13 cellular contexts compared by ENCODE assay signal in the genomic region with DNA sequence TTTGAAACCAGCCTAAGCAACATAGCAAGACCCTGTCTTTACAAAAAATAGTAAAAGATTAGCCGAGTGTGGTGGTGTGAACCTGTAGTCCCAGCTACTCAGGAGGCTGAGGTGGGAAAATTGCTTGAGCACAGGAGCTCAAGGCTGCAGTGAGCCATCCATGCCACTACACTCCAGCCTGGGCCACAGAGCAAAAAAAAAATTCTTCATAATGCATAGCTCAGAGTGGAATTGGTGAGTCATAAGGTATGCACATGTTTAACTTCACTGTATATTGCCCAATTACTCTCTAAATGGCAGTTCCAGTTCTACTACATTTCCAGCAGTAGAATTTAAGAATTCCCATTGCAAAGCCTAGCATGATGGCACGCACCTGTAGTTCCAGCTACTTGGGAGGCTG. TPM values are rescaled to one million over a fixed set of nuclear protein-coding genes. Genes with fewer than 3 reads are reported as not detected.
DNase-seq lines count a peak whose midpoint lies in the region; ATAC-seq and TF ChIP-seq lines count a peak whose summit lies in the region.
"Had no signal": no experiment of that assay in that cellular context is flagged by ENCODE, and none has a peak within 500 bp of the region (broad histone marks: within the 10 kb centered on the region; RNA-seq: fewer than 3 reads in every experiment).

No MANE protein-coding gene starts in this region.

- 82% methylated on average over 2 of the region's 2 CpGs for WGBS in mesenchymal stem cell
- WGBS in spleen, 5 donors, result 89 to 98% (median 91%) methylated on average over 2 of the region's 2 CpGs

- H3K27ac ChIP-seq in mesenchymal stem cell (ENCODE audit: low read length, poor library complexity, severe bottlenecking) (no peak overlapping the region), spleen (no peak overlapping the region), GM23338 (ENCODE audit: low read depth) (no peak overlapping the region)
- H3K27ac ChIP-seq: KMS-11, vagina had no signal

- H3K4me3 ChIP-seq in mesenchymal stem cell (ENCODE audit: insufficient read depth in 1 of 2, low read depth in 1 of 2, low read length in 2 of 2) (no peak overlapping the region), spleen (no peak overlapping the region), GM23338 (no peak overlapping the region)
- H3K4me3 ChIP-seq: skin epidermis, vagina had no signal

- H4K8ac ChIP-seq in mesenchymal stem cell (ENCODE audit: low read length), result no peak overlapping the region

- no peak overlapping the region for H3K23ac ChIP-seq in mesenchymal stem cell (ENCODE audit: low read length in 2 of 2)

- H4K20me1 ChIP-seq in GM23338 (replicated peaks; ENCODE audit: insufficient read depth), result no peaks in the 10 kb centered on the region

- H3K9ac ChIP-seq in mesenchymal stem cell (ENCODE audit: low read length), result no peak overlapping the region
- H3K9ac ChIP-seq: KMS-11 had no signal

- H3K14ac ChIP-seq in mesenchymal stem cell (ENCODE audit: low read length in 2 of 2), result no peak overlapping the region

- H3K18ac ChIP-seq in mesenchymal stem cell (ENCODE audit: low read depth in 1 of 2, low read length in 2 of 2), result no peak overlapping the region

- H3K9me2 ChIP-seq in GM23338 (ENCODE audit: insufficient read depth), result no peaks in the 10 kb centered on the region

- H3K4me2 ChIP-seq in mesenchymal stem cell (ENCODE audit: low read length, poor library complexity, severe bottlenecking) (no peak overlapping the region), GM23338 (no peak overlapping the region)
- H3K4me2 ChIP-seq: KMS-11 had no signal

- H2AFZ ChIP-seq in mesenchymal stem cell (ENCODE audit: low read depth, low read length) (no peak overlapping the region), GM23338 (no peak overlapping the region; the same call in 1 of the 2 replicates)

- TF ChIP-seq CTCF in spleen (IDR thresholded peaks at IDR 0.05 in 8 of 11, conservative IDR thresholded peaks at IDR 0.05 in 3 of 11) (no peak), GM23338 (conservative IDR thresholded peaks at IDR 0.05; ENCODE audit: low read depth in 2 of 2) (no peak)

- H3K4me1 ChIP-seq in mesenchymal stem cell (ENCODE audit: control insufficient read depth, insufficient read depth, low read depth, low read length), result no peaks in the 10 kb centered on the region
- H3K4me1 ChIP-seq in spleen, result peaks cover 3 to 19% (median 16%) of the 10 kb centered on the region in 6 donors
- H3K4me1 ChIP-seq in GM23338 (ENCODE audit: insufficient read depth), result no peaks in the 10 kb centered on the region
- H3K4me1 ChIP-seq: vagina had no signal

- no peak overlapping the region for H4K91ac ChIP-seq in mesenchymal stem cell (ENCODE audit: low read length)

- no peaks in the 10 kb centered on the region for H3F3A ChIP-seq in GM23338 (replicated peaks; ENCODE audit: low read depth)

- no peak overlapping the region for H2BK15ac ChIP-seq in mesenchymal stem cell (ENCODE audit: low read depth, poor library complexity, severe bottlenecking)

- no peaks in the 10 kb centered on the region for H3K4me1 Mint-ChIP-seq in GM23338

- H3K9me3 ChIP-seq in mesenchymal stem cell (ENCODE audit: control insufficient read depth, low read length) (no peaks in the 10 kb centered on the region), spleen (no peaks in the 10 kb centered on the region)
- H3K9me3 ChIP-seq: vagina had no signal

- peaks cover 2% of the 10 kb centered on the region for H3K27me3 Mint-ChIP-seq in GM23338 (ENCODE audit: insufficient read depth, low read depth, poor library complexity)

- no peak for TF ChIP-seq POLR2A in spleen (IDR thresholded peaks at IDR 0.05)

- no peak overlapping the region for H2AK5ac ChIP-seq in mesenchymal stem cell (ENCODE audit: low read length, severe bottlenecking)

- no peaks in the 10 kb centered on the region for H3K9me3 Mint-ChIP-seq in GM23338
- H3K9me3 Mint-ChIP-seq: immature natural killer cell had no signal

- intact Hi-C loops in spleen (cut with DNase I; ENCODE audit: low total_unique reads), result no loop called here

- H3K4me3 Mint-ChIP-seq in GM23338, result no peak overlapping the region
- H3K4me3 Mint-ChIP-seq: immature natural killer cell had no signal

- ATAC-seq in GM19035 (IDR thresholded peaks at IDR 0.05; ENCODE audit: unreplicated experiment) (no peak), GM23338 (no peak)

- H3K79me2 ChIP-seq in GM23338 (replicated peaks; ENCODE audit: insufficient read depth), result no peaks in the 10 kb centered on the region

- no peak overlapping the region for H2BK5ac ChIP-seq in mesenchymal stem cell (ENCODE audit: low read depth, low read length, poor library complexity, severe bottlenecking)

- no peak overlapping the region for H2BK120ac ChIP-seq in mesenchymal stem cell (ENCODE audit: low read depth, low read length)

- H3K27me3 ChIP-seq in mesenchymal stem cell (ENCODE audit: control insufficient read depth in 1 of 2, insufficient read depth in 1 of 2, low read length in 2 of 2), result no peaks in the 10 kb centered on the region
- no peaks in the 10 kb centered on the region for H3K27me3 ChIP-seq in spleen (replicated peaks in 1 of 7)
- no peaks in the 10 kb centered on the region for H3K27me3 ChIP-seq in GM23338 (ENCODE audit: insufficient read depth)
- H3K27me3 ChIP-seq: vagina had no signal

- no peaks in the 10 kb centered on the region for H3K36me3 Mint-ChIP-seq in GM23338 (ENCODE audit: low read depth)
- H3K36me3 Mint-ChIP-seq: immature natural killer cell had no signal

- no peaks in the 10 kb centered on the region for H3K36me3 ChIP-seq in mesenchymal stem cell (ENCODE audit: control insufficient read depth in 1 of 2, insufficient read depth in 2 of 2, low read depth in 1 of 2, low read length in 2 of 2)
- no peaks in the 10 kb centered on the region for H3K36me3 ChIP-seq in spleen
- no peaks in the 10 kb centered on the region for H3K36me3 ChIP-seq in GM23338 (ENCODE audit: insufficient read depth)
- H3K36me3 ChIP-seq: vagina had no signal

- H3K4ac ChIP-seq in mesenchymal stem cell (ENCODE audit: low read depth in 1 of 2, low read length in 2 of 2), result no peak overlapping the region

- DNase-seq in Daoy (ENCODE audit: low read depth), result peak; percentile 70
- DNase-seq in Kasumi-1 (lab: John Stamatoyannopoulos, UW), result peak; percentile 17 to 37
- peak; percentile 91 for DNase-seq in amniotic epithelial cell (ENCODE audit: low read depth)
- DNase-seq in mesenchymal stem cell, result peak; percentile 92
- no peak for DNase-seq in DMS79 treated with DMSO at 0.1 percent for 48 hours (lab: John Stamatoyannopoulos, UW)
- no peak for DNase-seq in spleen
- no peak for DNase-seq in GM23338 (ENCODE audit: low spot score)
- DNase-seq: anterior cingulate cortex, immature natural killer cell had no signal

- no peaks in the 10 kb centered on the region for H3K79me1 ChIP-seq in mesenchymal stem cell (replicated peaks; ENCODE audit: low read length, poor library complexity, severe bottlenecking)

- no peak overlapping the region for H3K27ac Mint-ChIP-seq in GM23338
- H3K27ac Mint-ChIP-seq: immature natural killer cell had no signal

- H2BK12ac ChIP-seq in mesenchymal stem cell (ENCODE audit: low read length in 2 of 2), result no peak overlapping the region

TF ChIP-seq in GM23338, 12 proteins besides CTCF, POLR2A, EP300 and RAD21 (continues in another document):
- TF ChIP-seq ZNF114 (CRISPR knock-in tag; IDR thresholded peaks at IDR 0.05), result no peak
- TF ChIP-seq EZH2 (IDR thresholded peaks at IDR 0.05; ENCODE audit: low read depth, unreplicated experiment), result no peak
- TF ChIP-seq POLR2AphosphoS5 (IDR thresholded peaks at IDR 0.05; ENCODE audit: low read depth), result no peak
- TF ChIP-seq, protein P1, sequence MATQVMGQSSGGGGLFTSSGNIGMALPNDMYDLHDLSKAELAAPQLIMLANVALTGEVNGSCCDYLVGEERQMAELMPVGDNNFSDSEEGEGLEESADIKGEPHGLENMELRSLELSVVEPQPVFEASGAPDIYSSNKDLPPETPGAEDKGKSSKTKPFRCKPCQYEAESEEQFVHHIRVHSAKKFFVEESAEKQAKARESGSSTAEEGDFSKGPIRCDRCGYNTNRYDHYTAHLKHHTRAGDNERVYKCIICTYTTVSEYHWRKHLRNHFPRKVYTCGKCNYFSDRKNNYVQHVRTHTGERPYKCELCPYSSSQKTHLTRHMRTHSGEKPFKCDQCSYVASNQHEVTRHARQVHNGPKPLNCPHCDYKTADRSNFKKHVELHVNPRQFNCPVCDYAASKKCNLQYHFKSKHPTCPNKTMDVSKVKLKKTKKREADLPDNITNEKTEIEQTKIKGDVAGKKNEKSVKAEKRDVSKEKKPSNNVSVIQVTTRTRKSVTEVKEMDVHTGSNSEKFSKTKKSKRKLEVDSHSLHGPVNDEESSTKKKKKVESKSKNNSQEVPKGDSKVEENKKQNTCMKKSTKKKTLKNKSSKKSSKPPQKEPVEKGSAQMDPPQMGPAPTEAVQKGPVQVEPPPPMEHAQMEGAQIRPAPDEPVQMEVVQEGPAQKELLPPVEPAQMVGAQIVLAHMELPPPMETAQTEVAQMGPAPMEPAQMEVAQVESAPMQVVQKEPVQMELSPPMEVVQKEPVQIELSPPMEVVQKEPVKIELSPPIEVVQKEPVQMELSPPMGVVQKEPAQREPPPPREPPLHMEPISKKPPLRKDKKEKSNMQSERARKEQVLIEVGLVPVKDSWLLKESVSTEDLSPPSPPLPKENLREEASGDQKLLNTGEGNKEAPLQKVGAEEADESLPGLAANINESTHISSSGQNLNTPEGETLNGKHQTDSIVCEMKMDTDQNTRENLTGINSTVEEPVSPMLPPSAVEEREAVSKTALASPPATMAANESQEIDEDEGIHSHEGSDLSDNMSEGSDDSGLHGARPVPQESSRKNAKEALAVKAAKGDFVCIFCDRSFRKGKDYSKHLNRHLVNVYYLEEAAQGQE (IDR thresholded peaks at IDR 0.05; ENCODE audit: unreplicated experiment), result no peak
- no peak for TF ChIP-seq ZNF331 (CRISPR knock-in tag; IDR thresholded peaks at IDR 0.05; ENCODE audit: low read depth)
- no peak for TF ChIP-seq STAT1 (IDR thresholded peaks at IDR 0.05; ENCODE audit: unreplicated experiment)
- TF ChIP-seq EZH2phosphoT487 (IDR thresholded peaks at IDR 0.05; ENCODE audit: unreplicated experiment), result no peak

RNA-seq across cellular contexts. Expression of gene CLIP1, which starts 26.8 kb away (rescaled TPM):
- 38.2 and 41.7 TPM in 2 replicates for total RNA-seq in Daoy (2014; rRNA removed; shearing (Covaris generic))
- polyA plus RNA-seq in mesenchymal stem cell (2013, experiment 1 of 2), result 49.0 TPM
- 49.6 TPM for polyA plus RNA-seq in mesenchymal stem cell (2013, experiment 2 of 2)
- total RNA-seq in spleen, result 10 to 100 TPM; 54.7 to 80.2 (median 60.4) TPM
- 10 to 100 TPM in 1 of 3 donors, 1 to 10 TPM in 2; 7.8 to 13.1 (median 9.7) TPM for polyA plus RNA-seq in spleen
- total RNA-seq in GM23338 (2014; rRNA removed; shearing (Covaris generic)), result 15.0 and 21.1 TPM in 2 replicates
- polyA plus RNA-seq in GM23338 (2016; fragmentation: Nextera tagmentation; extraction: Ambion mirVana), result 8.6 and 11.5 TPM in 2 replicates

RNA-seq across cellular contexts. Expression of gene ZCCHC8, which starts 51.4 kb away (rescaled TPM):
- 17.1 and 18.7 TPM in 2 replicates for total RNA-seq in Daoy (2014; rRNA removed; shearing (Covaris generic))
- 9.3 TPM for polyA plus RNA-seq in mesenchymal stem cell (2013, experiment 1 of 2)
- 9.7 TPM for polyA plus RNA-seq in mesenchymal stem cell (2013, experiment 2 of 2)
- 10 to 100 TPM; 28.2 to 37.1 (median 31.1) TPM for total RNA-seq in spleen
- polyA plus RNA-seq in spleen, result 10 to 100 TPM; 20.6 to 25.9 (median 24.5) TPM
- total RNA-seq in GM23338 (2014; rRNA removed; shearing (Covaris generic)), result 21.7 and 39.0 TPM in 2 replicates
- polyA plus RNA-seq in GM23338 (2016; fragmentation: Nextera tagmentation; extraction: Ambion mirVana), result 23.9 and 24.8 TPM in 2 replicates

Comparison
In these comparisons a context has a peak if more than half of its experiments do, and no peak if none do; other contexts are left out.
1. DNase-seq: peak in Daoy (single experiment), Kasumi-1 (2 of 2), amniotic epithelial cell (single experiment) and mesenchymal stem cell (single experiment); none in DMS79 treated with DMSO at 0.1 percent for 48 hours (single experiment), spleen (single experiment) and GM23338 (single experiment).